ENCODE assay signal across 2 cellular contexts in the genomic region with DNA sequence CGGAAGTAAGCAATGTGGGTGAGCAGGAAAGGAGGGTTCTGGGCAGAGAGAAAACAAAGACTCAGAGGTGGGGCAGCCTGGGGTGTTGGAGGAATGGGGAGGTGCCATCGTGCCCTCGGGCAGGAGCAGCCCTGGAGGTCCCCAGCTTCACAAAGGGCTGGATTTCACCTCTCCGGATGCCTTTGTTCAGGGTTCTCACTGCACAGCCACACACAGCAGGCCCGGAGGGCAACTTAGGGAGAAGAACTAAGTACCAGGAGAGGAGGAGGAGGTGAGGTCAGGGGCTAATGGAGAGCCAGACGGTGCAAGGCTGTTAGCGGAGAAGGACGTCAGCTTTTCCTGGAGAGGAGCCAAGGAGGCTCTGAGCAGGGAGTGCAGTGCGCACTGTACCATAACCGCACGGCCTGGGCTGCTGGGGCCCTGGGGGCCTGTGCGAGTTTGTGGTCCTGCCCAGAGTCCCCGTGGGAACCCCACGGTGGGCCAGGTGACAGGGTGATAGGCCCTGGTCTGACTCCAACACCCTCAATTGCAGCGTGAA.
A peak's percentile ranks its signal among the peaks of the same experiment; 100 is the strongest.
TF ChIP-seq lines count a peak whose summit lies in the region.

No MANE protein-coding gene starts in this region.

TF ChIP-seq in HEK293, 187 proteins besides CTCF, POLR2A, EP300 and RAD21 (continues in another document):
- TF ChIP-seq ZNF404 (tag by site-specific recombination; IDR thresholded peaks at IDR 0.05) (no peak), ZNF2 (tag by site-specific recombination; IDR thresholded peaks at IDR 0.05) (peak; percentile 94), ZNF610 (tag by site-specific recombination; IDR thresholded peaks at IDR 0.05; ENCODE audit: borderline replicate concordance) (0 out of 2 replicates have a peak, but pooled peaks have one; percentile 19), KLF16 (tag by site-specific recombination; IDR thresholded peaks at IDR 0.05) (no peak), ZNF514 (tag by site-specific recombination; IDR thresholded peaks at IDR 0.05) (no peak), ZNF549 (tag by site-specific recombination; IDR thresholded peaks at IDR 0.05) (no peak), ZNF19 (tag by site-specific recombination; IDR thresholded peaks at IDR 0.05; ENCODE audit: low read depth) (peak; percentile 95), ZBTB20 (tag by site-specific recombination; IDR thresholded peaks at IDR 0.05) (peak; percentile 82), ZNF843 (tag by site-specific recombination; IDR thresholded peaks at IDR 0.05) (peak; percentile 81), ZNF214 (tag by site-specific recombination; IDR thresholded peaks at IDR 0.05; ENCODE audit: borderline replicate concordance) (no peak), KLF9 (tag by site-specific recombination; IDR thresholded peaks at IDR 0.05; ENCODE audit: low read depth) (peak; percentile 18; the same call in 1 of the 2 replicates), ZNF639 (tag by site-specific recombination; IDR thresholded peaks at IDR 0.05) (peak; percentile 60; the same call in 1 of the 2 replicates), ZNF354C (tag by site-specific recombination; IDR thresholded peaks at IDR 0.05; ENCODE audit: borderline replicate concordance, low read depth) (no peak), KLF1 (tag by site-specific recombination; IDR thresholded peaks at IDR 0.05) (peak; percentile 29; the same call in 1 of the 2 replicates), ZBTB48 (tag by site-specific recombination; IDR thresholded peaks at IDR 0.05) (peak; percentile 96), ZNF174 (tag by site-specific recombination; IDR thresholded peaks at IDR 0.05) (no peak), ZNF624 (tag by site-specific recombination; IDR thresholded peaks at IDR 0.05) (no peak), ZBTB21 (tag by site-specific recombination; IDR thresholded peaks at IDR 0.05) (peak; percentile 60; the same call in 1 of the 2 replicates), ZSCAN30 (tag by site-specific recombination; IDR thresholded peaks at IDR 0.05) (peak; percentile 82), ZNF24 (tag by site-specific recombination; IDR thresholded peaks at IDR 0.05) (peak; percentile 72), ZNF561 (tag by site-specific recombination; IDR thresholded peaks at IDR 0.05; ENCODE audit: borderline replicate concordance) (no peak), IKZF3 (tag by site-specific recombination; IDR thresholded peaks at IDR 0.05) (peak; percentile 98), FEZF1 (tag by site-specific recombination; IDR thresholded peaks at IDR 0.05) (peak; percentile 78), SP3 (tag by site-specific recombination; IDR thresholded peaks at IDR 0.05) (0 out of 2 replicates have a peak, but pooled peaks have one; percentile 8), ZNF133 (tag by site-specific recombination; IDR thresholded peaks at IDR 0.05) (no peak), KLF8 (tag by site-specific recombination; IDR thresholded peaks at IDR 0.05) (peak; percentile 65)
- TF ChIP-seq, protein P1, sequence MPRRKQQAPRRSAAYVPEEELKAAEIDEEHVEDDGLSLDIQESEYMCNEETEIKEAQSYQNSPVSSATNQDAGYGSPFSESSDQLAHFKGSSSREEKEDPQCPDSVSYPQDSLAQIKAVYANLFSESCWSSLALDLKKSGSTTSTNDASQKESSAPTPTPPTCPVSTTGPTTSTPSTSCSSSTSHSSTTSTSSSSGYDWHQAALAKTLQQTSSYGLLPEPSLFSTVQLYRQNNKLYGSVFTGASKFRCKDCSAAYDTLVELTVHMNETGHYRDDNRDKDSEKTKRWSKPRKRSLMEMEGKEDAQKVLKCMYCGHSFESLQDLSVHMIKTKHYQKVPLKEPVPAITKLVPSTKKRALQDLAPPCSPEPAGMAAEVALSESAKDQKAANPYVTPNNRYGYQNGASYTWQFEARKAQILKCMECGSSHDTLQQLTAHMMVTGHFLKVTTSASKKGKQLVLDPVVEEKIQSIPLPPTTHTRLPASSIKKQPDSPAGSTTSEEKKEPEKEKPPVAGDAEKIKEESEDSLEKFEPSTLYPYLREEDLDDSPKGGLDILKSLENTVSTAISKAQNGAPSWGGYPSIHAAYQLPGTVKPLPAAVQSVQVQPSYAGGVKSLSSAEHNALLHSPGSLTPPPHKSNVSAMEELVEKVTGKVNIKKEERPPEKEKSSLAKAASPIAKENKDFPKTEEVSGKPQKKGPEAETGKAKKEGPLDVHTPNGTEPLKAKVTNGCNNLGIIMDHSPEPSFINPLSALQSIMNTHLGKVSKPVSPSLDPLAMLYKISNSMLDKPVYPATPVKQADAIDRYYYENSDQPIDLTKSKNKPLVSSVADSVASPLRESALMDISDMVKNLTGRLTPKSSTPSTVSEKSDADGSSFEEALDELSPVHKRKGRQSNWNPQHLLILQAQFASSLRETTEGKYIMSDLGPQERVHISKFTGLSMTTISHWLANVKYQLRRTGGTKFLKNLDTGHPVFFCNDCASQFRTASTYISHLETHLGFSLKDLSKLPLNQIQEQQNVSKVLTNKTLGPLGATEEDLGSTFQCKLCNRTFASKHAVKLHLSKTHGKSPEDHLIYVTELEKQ (tag by site-specific recombination; IDR thresholded peaks at IDR 0.05; ENCODE audit: borderline replicate concordance), result 0 out of 2 replicates have a peak, but pooled peaks have one; percentile 10
- TF ChIP-seq, protein P2, sequence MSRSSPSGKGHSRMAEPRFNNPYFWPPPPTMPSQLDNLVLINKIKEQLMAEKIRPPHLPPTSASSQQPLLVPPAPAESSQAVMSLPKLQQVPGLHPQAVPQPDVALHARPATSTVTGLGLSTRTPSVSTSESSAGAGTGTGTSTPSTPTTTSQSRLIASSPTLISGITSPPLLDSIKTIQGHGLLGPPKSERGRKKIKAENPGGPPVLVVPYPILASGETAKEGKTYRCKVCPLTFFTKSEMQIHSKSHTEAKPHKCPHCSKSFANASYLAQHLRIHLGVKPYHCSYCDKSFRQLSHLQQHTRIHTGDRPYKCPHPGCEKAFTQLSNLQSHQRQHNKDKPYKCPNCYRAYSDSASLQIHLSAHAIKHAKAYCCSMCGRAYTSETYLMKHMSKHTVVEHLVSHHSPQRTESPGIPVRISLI (tag by site-specific recombination; IDR thresholded peaks at IDR 0.05), result no peak

TF ChIP-seq in K562, 482 proteins besides CTCF, POLR2A, EP300 and RAD21:
- no peak for TF ChIP-seq TRIM28 (IDR thresholded peaks at IDR 0.05)
- peak; percentile 73 for TF ChIP-seq NFIC (IDR thresholded peaks at IDR 0.05)
